In genomic region chr7:156537006-156537405, GRCh38 we compare ENCODE assay signal across 37 cellular contexts.
DNase-seq lines count a peak whose midpoint lies in the region; ATAC-seq, FAIRE-seq and TF ChIP-seq lines count a peak whose summit lies in the region.
"Had no signal": no experiment of that assay in that cellular context is flagged by ENCODE, and none has a peak within 500 bp of the region (broad histone marks: within the 10 kb centered on the region; RNA-seq: fewer than 3 reads in every experiment).

No MANE protein-coding gene starts in this region.

- no peak for TF ChIP-seq POLR2A in K562 (conservative IDR thresholded peaks at IDR 0.05)
- no peak for TF ChIP-seq POLR2A in esophagus muscularis mucosa (IDR thresholded peaks at IDR 0.05; ENCODE audit: low read depth)

- H3K4me1 Mint-ChIP-seq in osteocyte (ENCODE audit: unreplicated experiment): no peaks in the 10 kb centered on the region
- H3K4me1 Mint-ChIP-seq: B cell; CD4-positive, alpha-beta memory T cell; CD4-positive, CD25-positive, alpha-beta regulatory T cell; CD8-positive, alpha-beta memory T cell had no signal

- H3K27ac ChIP-seq in K562 (ENCODE audit: extremely low read depth, low read depth, low read length) (no peak overlapping the region), esophagus muscularis mucosa (replicated peaks in 1 of 4) (no peak overlapping the region), neuronal stem cell (replicated peaks; ENCODE audit: low read length) (no peak overlapping the region)
- H3K27ac ChIP-seq: 22Rv1; A549; BLaER1; BLaER1 treated with 17β-estradiol and CSF1 and Interleukin-3, amounts not matched to agents 10 nM and 100 nM; C4-2B had no signal

- H3K36me3 ChIP-seq in K562 (ENCODE audit: control insufficient read depth, insufficient read depth, low read length) (no peaks in the 10 kb centered on the region), esophagus muscularis mucosa (no peaks in the 10 kb centered on the region), neuronal stem cell (replicated peaks in 1 of 2; ENCODE audit: control insufficient read depth in 2 of 2, insufficient read depth in 2 of 2, low read length in 2 of 2) (no peaks in the 10 kb centered on the region)
- H3K36me3 ChIP-seq: BE2C; BLaER1; BLaER1 treated with 17β-estradiol and CSF1 and Interleukin-3, amounts not matched to agents 10 nM and 100 nM had no signal

- no peak overlapping the region for H3K9ac ChIP-seq in K562 (ENCODE audit: insufficient read depth in 1 of 2, low read depth in 2 of 2, low read length in 2 of 2)
- H3K9ac ChIP-seq in neuronal stem cell (ENCODE audit: low read depth, low read length, poor library complexity): no peak overlapping the region
- H3K9ac ChIP-seq: BLaER1; BLaER1 treated with 17β-estradiol and CSF1 and Interleukin-3, amounts not matched to agents 10 nM and 100 nM had no signal

- no TSS peak for BruUV-seq in K562 (replicated peaks; lab: Mats Ljungman, UMichigan)

- no peak for DNase-seq in K562 (ENCODE audit: extremely low read depth in 1 of 4, low spot score in 3 of 4)
- peak; percentile 79 for DNase-seq in esophagus muscularis mucosa (ENCODE audit: extremely low spot score)
- no peak for DNase-seq in neuronal stem cell (ENCODE audit: low spot score)
- peak; percentile 73 for DNase-seq in osteocyte (ENCODE audit: extremely low spot score, unreplicated experiment)
- no peak for DNase-seq in superior temporal gyrus (ENCODE audit: extremely low spot score)
- no peak for DNase-seq in NCI-H226
- DNase-seq in NCI-H69 (lab: John Stamatoyannopoulos, UW): no peak
- no peak for DNase-seq in HuH-7 (ENCODE audit: low spot score)
- DNase-seq: 8988T; ACHN; AML-193; BE2C; C1 segment of cervical spinal cord; Caco-2; Calu3; CD4-positive, alpha-beta memory T cell; CD4-positive, alpha-beta T cell; CD4-positive, CD25-positive, alpha-beta regulatory T cell; CD8-positive, alpha-beta memory T cell; CD8-positive, alpha-beta T cell; COR-L47; DMS 273 treated with DMSO at 0.1 percent for 48 hours; DMS153; DMS53; DMS79; DMS79 treated with DMSO at 0.1 percent for 48 hours; DND-41; EL had no signal

- H3K23ac ChIP-seq in neuronal stem cell (ENCODE audit: low read depth, low read length, poor library complexity): no peak overlapping the region

- TF ChIP-seq CTCF in K562 (IDR thresholded peaks at IDR 0.05 in 2 of 3, conservative IDR thresholded peaks at IDR 0.05 in 1 of 3; ENCODE audit: insufficient read depth in 2 of 3, low read depth in 1 of 3, low read length in 3 of 3) (no peak), esophagus muscularis mucosa (IDR thresholded peaks at IDR 0.05) (no peak), osteocyte (IDR thresholded peaks at IDR 0.05) (no peak)

- H3K27me3 ChIP-seq in K562 (ENCODE audit: control insufficient read depth in 2 of 2, insufficient read depth in 2 of 2, low read length in 2 of 2) (peaks cover 39 to 53% of the 10 kb centered on the region in 2 experiments), esophagus muscularis mucosa (peaks cover 0 to 3% (median 0%) of the 10 kb centered on the region in 4 donors), neuronal stem cell (ENCODE audit: control insufficient read depth in 3 of 3, insufficient read depth in 3 of 3, low read depth in 1 of 3, low read length in 3 of 3) (peaks cover 0 to 7% (median 0%) of the 10 kb centered on the region in 3 experiments)
- H3K27me3 ChIP-seq: BE2C; BLaER1; BLaER1 treated with 17β-estradiol and CSF1 and Interleukin-3, amounts not matched to agents 10 nM and 100 nM had no signal

- H3K9me3 ChIP-seq in K562 (replicated peaks; ENCODE audit: control insufficient read depth, insufficient read depth, low read depth, low read length) (no peaks in the 10 kb centered on the region), esophagus muscularis mucosa (no peaks in the 10 kb centered on the region), neuronal stem cell (replicated peaks in 1 of 2; ENCODE audit: control insufficient read depth in 2 of 2, insufficient read depth in 1 of 2, low read depth in 1 of 2, low read length in 2 of 2) (peaks cover 0 to 2% of the 10 kb centered on the region in 2 donors)
- H3K9me3 ChIP-seq: A549, BE2C, Caco-2 had no signal

- in situ Hi-C loops in K562 (cut with MboI): no loop called here

- no peak overlapping the region for H3K14ac ChIP-seq in neuronal stem cell (ENCODE audit: low read length)

- CTCF ChIA-PET in K562 (lab: Yijun Ruan, JAX; ENCODE audit: low intra/inter-chr PET ratio): no interaction called here

- no peak overlapping the region for H3K4me3 Mint-ChIP-seq in osteocyte (ENCODE audit: unreplicated experiment)
- H3K4me3 Mint-ChIP-seq: B cell; CD14-positive monocyte; CD4-positive, alpha-beta memory T cell; CD4-positive, alpha-beta T cell; CD4-positive, CD25-positive, alpha-beta regulatory T cell; CD8-positive, alpha-beta memory T cell; CD8-positive, alpha-beta T cell had no signal

- no peak overlapping the region for H2BK12ac ChIP-seq in neuronal stem cell (ENCODE audit: low read length)

- no peak overlapping the region for H4K91ac ChIP-seq in neuronal stem cell (ENCODE audit: low read depth, low read length, poor library complexity)

- H3K4me2 ChIP-seq in K562 (ENCODE audit: insufficient read depth, low read length) (no peak overlapping the region), neuronal stem cell (ENCODE audit: insufficient read depth, low read length, poor library complexity, severe bottlenecking) (no peak overlapping the region)
- H3K4me2 ChIP-seq: A549; BLaER1; BLaER1 treated with 17β-estradiol and CSF1 and Interleukin-3, amounts not matched to agents 10 nM and 100 nM had no signal

- TF ChIP-seq RAD21 in K562 (CRISPR knock-in tag; conservative IDR thresholded peaks at IDR 0.05 in 1 of 2, IDR thresholded peaks at IDR 0.05 in 1 of 2): no peak

- H4K20me1 ChIP-seq in K562 (replicated peaks; ENCODE audit: control insufficient read depth, insufficient read depth, low read length): no peaks in the 10 kb centered on the region
- H4K20me1 ChIP-seq: BLaER1; BLaER1 treated with 17β-estradiol and CSF1 and Interleukin-3, amounts not matched to agents 10 nM and 100 nM had no signal

- H3K18ac ChIP-seq in neuronal stem cell (ENCODE audit: low read length): peak overlapping the region; percentile 29

- WGBS in K562 (ENCODE audit: insufficient coverage, low coverage, missing lambda C conversion rate): 0% methylated on average over 5 of the region's 5 CpGs
- WGBS in esophagus muscularis mucosa: 84% methylated on average over 5 of the region's 5 CpGs
- no CpG with 5 or more reads among the region's 5 CpGs for whole genome bisulfite sequencing in neuronal stem cell (ENCODE audit: extremely low coverage in 2 of 2, insufficient read length in 2 of 2, insufficient replicate concordance in 1 of 2), 2 donors

- no peak overlapping the region for H4K8ac ChIP-seq in neuronal stem cell (ENCODE audit: low read depth, low read length)

- H3K9me3 Mint-ChIP-seq in osteocyte (ENCODE audit: unreplicated experiment): no peaks in the 10 kb centered on the region
- H3K9me3 Mint-ChIP-seq: CD4-positive, alpha-beta T cell; CD8-positive, alpha-beta memory T cell; CD8-positive, alpha-beta T cell had no signal

- no peak overlapping the region for H2BK120ac ChIP-seq in neuronal stem cell (ENCODE audit: low read depth, low read length)

- H2AK5ac ChIP-seq in neuronal stem cell (ENCODE audit: low read depth, low read length): no peak overlapping the region

- intact Hi-C loops in K562 (cut with micrococcal nuclease): no loop called here
- intact Hi-C loops in esophagus muscularis mucosa (cut with DNase I): no loop called here

- H3K9me1 ChIP-seq in K562 (ENCODE audit: control insufficient read depth, insufficient read depth, low read length): no peaks in the 10 kb centered on the region

- no peaks in the 10 kb centered on the region for H3K79me1 ChIP-seq in neuronal stem cell (ENCODE audit: low read depth, low read length)

- H3K27ac Mint-ChIP-seq in osteocyte (ENCODE audit: unreplicated experiment): no peak overlapping the region
- H3K27ac Mint-ChIP-seq: B cell; CD14-positive monocyte; CD4-positive, alpha-beta memory T cell; CD4-positive, alpha-beta T cell; CD4-positive, CD25-positive, alpha-beta regulatory T cell; CD8-positive, alpha-beta memory T cell; CD8-positive, alpha-beta T cell had no signal

- H3K27me3 Mint-ChIP-seq in osteocyte (ENCODE audit: unreplicated experiment): no peaks in the 10 kb centered on the region
- H3K27me3 Mint-ChIP-seq: B cell had no signal

- H2BK15ac ChIP-seq in neuronal stem cell (ENCODE audit: low read length): no peak overlapping the region

- TF ChIP-seq EP300 in K562 (IDR thresholded peaks at IDR 0.05; ENCODE audit: low read length): no peak
- no peak for TF ChIP-seq EP300 in esophagus muscularis mucosa (IDR thresholded peaks at IDR 0.05)

- no peak overlapping the region for H3K4ac ChIP-seq in neuronal stem cell (ENCODE audit: low read length)

- H2BK5ac ChIP-seq in neuronal stem cell (ENCODE audit: low read length): no peak overlapping the region

- no peaks in the 10 kb centered on the region for H3K36me3 Mint-ChIP-seq in osteocyte (ENCODE audit: unreplicated experiment)
- H3K36me3 Mint-ChIP-seq: CD14-positive monocyte; CD4-positive, alpha-beta memory T cell; CD4-positive, CD25-positive, alpha-beta regulatory T cell; CD8-positive, alpha-beta memory T cell; CD8-positive, alpha-beta T cell had no signal

- POLR2A ChIA-PET in K562 (lab: Yijun Ruan, JAX): interaction anchor here (0.6 to 1.5 kb wide), 3 partner anchors 10 to 635 kb away, joined by 3 read pairs; no protein-coding TSS in a partner anchor

- ATAC-seq in K562: no peak
- ATAC-seq: A549; CD8-positive, alpha-beta T cell had no signal

- no peaks in the 10 kb centered on the region for H3K79me2 ChIP-seq in K562 (ENCODE audit: control insufficient read depth, insufficient read depth, low read length)

- H3K4me1 ChIP-seq in K562 (replicated peaks in 1 of 2; ENCODE audit: control insufficient read depth in 2 of 2, insufficient read depth in 2 of 2, low read length in 2 of 2): peaks cover 0 to 2% of the 10 kb centered on the region in 2 experiments; a peak in 1 of 5 replicates
- no peaks in the 10 kb centered on the region for H3K4me1 ChIP-seq in esophagus muscularis mucosa
- no peaks in the 10 kb centered on the region for H3K4me1 ChIP-seq in neuronal stem cell (ENCODE audit: control insufficient read depth in 2 of 2, insufficient read depth in 1 of 2, low read depth in 1 of 2, low read length in 2 of 2)
- H3K4me1 ChIP-seq: A549, BE2C had no signal

- no peak for FAIRE-seq in K562 (lab: Jason Lieb, UNC)
- FAIRE-seq: A204.1, A549, D721Med had no signal

- H3K4me3 ChIP-seq in K562: no peak overlapping the region
- no peak overlapping the region for H3K4me3 ChIP-seq in esophagus muscularis mucosa
- no peak overlapping the region for H3K4me3 ChIP-seq in neuronal stem cell (ENCODE audit: low read length in 2 of 2)
- H3K4me3 ChIP-seq: A549; BLaER1; BLaER1 treated with 17β-estradiol and CSF1 and Interleukin-3, amounts not matched to agents 10 nM and 100 nM had no signal

- no peak overlapping the region for H2AFZ ChIP-seq in K562 (ENCODE audit: low read depth, low read length)
- no peak overlapping the region for H2AFZ ChIP-seq in neuronal stem cell (ENCODE audit: low read length)

TF ChIP-seq in K562, 482 proteins besides CTCF, POLR2A, EP300 and RAD21 (continues in another document):
- TF ChIP-seq ZNF146 (CRISPR knock-in tag; IDR thresholded peaks at IDR 0.05; ENCODE audit: unreplicated experiment): no peak

Comparison
In these comparisons a context has a peak if more than half of its experiments do, and no peak if none do; other contexts are left out.
1. DNase-seq: peak in esophagus muscularis mucosa (single experiment) and osteocyte (single experiment); none in K562 (0 of 4), neuronal stem cell (single experiment), superior temporal gyrus (single experiment), NCI-H226 (single experiment), NCI-H69 (single experiment) and HuH-7 (single experiment).